In genomic region chr13:112735791-112736190, GRCh38 we compare ENCODE assay signal across 1 cellular context.
TF ChIP-seq lines count a peak whose summit lies in the region.

No MANE protein-coding gene starts in this region.

TF ChIP-seq in HepG2, 621 proteins besides CTCF, POLR2A, EP300 and RAD21:
- TF ChIP-seq ZNF513 (CRISPR knock-in tag; conservative IDR thresholded peaks at IDR 0.05) = no peak
- no peak for TF ChIP-seq ZNF768 (CRISPR knock-in tag; IDR thresholded peaks at IDR 0.05)
- TF ChIP-seq ZBTB3 (CRISPR knock-in tag; IDR thresholded peaks at IDR 0.05; ENCODE audit: borderline replicate concordance, low read depth) = no peak
- 0 out of 2 replicates have a peak, but pooled peaks have one; percentile 46 for TF ChIP-seq HOXA9 (CRISPR knock-in tag; IDR thresholded peaks at IDR 0.05; ENCODE audit: borderline replicate concordance)
- peak; percentile 14; the same call in 1 of the 2 replicates for TF ChIP-seq SKIL (CRISPR knock-in tag; IDR thresholded peaks at IDR 0.05; ENCODE audit: borderline replicate concordance)
- peak; percentile 43 for TF ChIP-seq AGO2 (optimal IDR thresholded peaks at IDR 0.05; ENCODE audit: low read depth, low read length)
